Comparison of ENCODE assay signal across 1 cellular context in genomic region chr3:39748002-39748401, GRCh38.
TF ChIP-seq lines count a peak whose summit lies in the region.

No MANE protein-coding gene starts in this region.

TF ChIP-seq in liver, 16 proteins besides CTCF, POLR2A, EP300 and RAD21 (continued from another document):
- TF ChIP-seq GABPA (IDR thresholded peaks at IDR 0.05 in 1 of 2, conservative IDR thresholded peaks at IDR 0.05 in 1 of 2) (no peak), MAX (IDR thresholded peaks at IDR 0.05) (peak; percentile 48), NR2F2 (IDR thresholded peaks at IDR 0.05) (no peak), TAF1 (conservative IDR thresholded peaks at IDR 0.05) (no peak), FOXA1 (IDR thresholded peaks at IDR 0.05) (no peak), RXRA (IDR thresholded peaks at IDR 0.05) (no peak)
